In the genomic region with DNA sequence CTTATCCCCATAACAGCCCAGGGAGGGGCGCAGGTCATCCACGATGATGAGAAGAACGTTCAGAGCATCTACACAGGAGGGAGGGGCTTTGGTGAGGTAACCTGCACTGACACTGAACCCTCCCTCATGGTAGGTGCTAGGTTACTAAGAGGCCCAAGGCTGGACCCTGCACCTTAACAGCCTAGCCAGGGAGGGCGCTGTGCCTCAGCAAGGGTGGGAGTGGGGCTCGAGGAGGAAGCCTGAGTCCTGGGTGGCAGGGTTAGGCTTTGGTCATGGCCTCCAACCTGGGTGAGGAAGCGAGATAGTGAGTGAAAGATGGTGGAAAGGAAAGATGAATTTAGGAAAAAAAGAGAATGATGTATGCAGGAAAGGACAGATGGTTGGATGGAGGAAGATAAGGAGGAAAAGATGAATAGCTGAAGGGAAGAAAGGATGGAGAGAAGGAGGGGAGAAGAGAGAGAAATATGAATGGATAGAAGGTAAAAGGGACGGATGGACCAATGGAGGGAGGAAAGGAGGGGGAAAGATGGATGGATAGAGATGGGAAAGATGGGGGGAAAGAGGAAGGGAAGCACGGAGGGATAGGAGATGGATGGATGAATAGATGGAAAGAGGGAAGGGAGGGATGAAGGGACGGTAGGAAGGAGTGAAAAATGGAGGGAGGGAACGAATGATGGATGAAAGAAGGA, we compare ENCODE assay signal across 8 cellular contexts. TPM values are rescaled to one million over a fixed set of nuclear protein-coding genes. Genes with fewer than 3 reads are reported as not detected.
DNase-seq lines count a peak whose midpoint lies in the region; ATAC-seq and TF ChIP-seq lines count a peak whose summit lies in the region.

No MANE protein-coding gene starts in this region.

- H3K4me3 ChIP-seq in AG09309 (ENCODE audit: control insufficient read depth, low read depth, low read length) (peak overlapping the region; percentile 69), Peyer's patch (peak overlapping the region; percentile 56 to 80 (median 70)), skeletal muscle tissue (ENCODE audit: low read length in 3 of 3) (peak overlapping the region; percentile 78 to 88 (median 88))

- TF ChIP-seq CTCF in AG09309 (IDR thresholded peaks at IDR 0.05; ENCODE audit: control insufficient read depth, insufficient read depth, low read depth, low read length, missing control alignments) (peak; percentile 22), Peyer's patch (IDR thresholded peaks at IDR 0.05) (peak in 2 of 6 experiments; percentile 18 to 21)

- peak; percentile 40 for ATAC-seq in GM18861 (IDR thresholded peaks at IDR 0.05; ENCODE audit: unreplicated experiment)
- ATAC-seq in HG03139 (IDR thresholded peaks at IDR 0.05; ENCODE audit: unreplicated experiment): peak; percentile 49
- ATAC-seq in left cardiac atrium: peak; percentile 29 to 36

- peaks cover 0 to 14% (median 0%) of the 10 kb centered on the region in 3 donors for H3K36me3 ChIP-seq in Peyer's patch
- peaks cover 10 to 25% (median 14%) of the 10 kb centered on the region in 3 donors for H3K36me3 ChIP-seq in skeletal muscle tissue (ENCODE audit: control insufficient read depth in 3 of 3, insufficient read depth in 3 of 3, low read length in 3 of 3)

- H3K4me1 ChIP-seq in Peyer's patch (peaks cover 0 to 5% (median 0%) of the 10 kb centered on the region in 4 donors), skeletal muscle tissue (ENCODE audit: control insufficient read depth in 3 of 3, insufficient read depth in 3 of 3, low read length in 3 of 3) (peaks cover 7 to 15% (median 9%) of the 10 kb centered on the region in 3 donors)

- peak overlapping the region; percentile 87 to 96 (median 90) for H3K27ac ChIP-seq in Peyer's patch
- peak overlapping the region; percentile 84 for H3K27ac ChIP-seq in skeletal muscle tissue (ENCODE audit: low read depth, low read length)

- no peak for TF ChIP-seq POLR2A in Peyer's patch (IDR thresholded peaks at IDR 0.05)

- peak overlapping the region; percentile 84 to 91 (median 88) for H3K9ac ChIP-seq in skeletal muscle tissue (ENCODE audit: low read depth in 1 of 3, low read length in 3 of 3)

- H3K9me3 ChIP-seq in Peyer's patch: no peaks in the 10 kb centered on the region
- H3K9me3 ChIP-seq in skeletal muscle tissue (ENCODE audit: control insufficient read depth in 3 of 3, low read length in 3 of 3): no peaks in the 10 kb centered on the region

- no peak for DNase-seq in AG09309 (ENCODE audit: low read depth)
- DNase-seq in Peyer's patch: peak in 2 of 3 donors; percentile 47 to 69
- DNase-seq in activated naive CD4-positive, alpha-beta T cell treated with Interleukin-2 at 50 U/mL for 16 hours: peak; percentile 70
- DNase-seq in left cardiac atrium: no peak
- no peak for DNase-seq in AG20443 (ENCODE audit: low spot score)

- no peaks in the 10 kb centered on the region for H3K27me3 ChIP-seq in Peyer's patch
- H3K27me3 ChIP-seq in skeletal muscle tissue (ENCODE audit: control insufficient read depth in 3 of 3, insufficient read depth in 3 of 3, low read length in 3 of 3): peaks cover 0 to 3% (median 0%) of the 10 kb centered on the region in 3 donors

- intact Hi-C loops in left cardiac atrium (cut with DNase I): no loop called here

RNA-seq across cellular contexts. Expression of a gene that starts 0.7 kb away (rescaled TPM):
- 10 to 100 TPM; 51.2 to 61.9 (median 53.6) TPM for total RNA-seq in Peyer's patch
- total RNA-seq in left cardiac atrium: 10 to 100 TPM; 65.9 to 75.6 TPM
- total RNA-seq in skeletal muscle tissue: 11.5 TPM

RNA-seq across cellular contexts. Expression of a gene that starts 36.4 kb away (rescaled TPM):
- total RNA-seq in Peyer's patch: 10 to 100 TPM; 11.9 to 23.1 (median 16.7) TPM
- total RNA-seq in left cardiac atrium: 10 to 100 TPM; 20.0 to 23.6 TPM
- total RNA-seq in skeletal muscle tissue: 8.4 TPM

RNA-seq across cellular contexts. Expression of a gene that starts 45.4 kb away (rescaled TPM):
- total RNA-seq in Peyer's patch (not detected), left cardiac atrium (not detected), skeletal muscle tissue (not detected)

Comparison
In these comparisons a context has a peak if more than half of its experiments do, and no peak if none do; other contexts are left out.
1. DNase-seq: peak in Peyer's patch (2 of 3) and activated naive CD4-positive, alpha-beta T cell treated with Interleukin-2 at 50 U/mL for 16 hours (single experiment); none in AG09309 (single experiment), left cardiac atrium (single experiment) and AG20443 (single experiment).
2. Peak in every context shown above with its lines, with median percentiles within 50 percentile points of each other: H3K4me3 ChIP-seq and ATAC-seq.